In genomic region chr7:71580027-71580426, GRCh38 we compare ENCODE assay signal across 1 cellular context.
TF ChIP-seq lines count a peak whose summit lies in the region.

No MANE protein-coding gene starts in this region.

TF ChIP-seq in K562, 482 proteins besides CTCF, POLR2A, EP300 and RAD21 (continued from another document):
- TF ChIP-seq ZNF277 (CRISPR knock-in tag; IDR thresholded peaks at IDR 0.05; ENCODE audit: borderline replicate concordance) (no peak), HBP1 (CRISPR knock-in tag; IDR thresholded peaks at IDR 0.05) (no peak), ZKSCAN1 (IDR thresholded peaks at IDR 0.05; ENCODE audit: low read depth, low read length) (no peak), ZNF589 (CRISPR knock-in tag; IDR thresholded peaks at IDR 0.05; ENCODE audit: low read depth) (no peak), FUS (optimal IDR thresholded peaks at IDR 0.05; ENCODE audit: low read depth, low read length) (no peak), TBL1XR1 (IDR thresholded peaks at IDR 0.05; ENCODE audit: low read length in 2 of 2) (no peak), ZBTB2 (IDR thresholded peaks at IDR 0.05) (peak; percentile 91)
